Comparison of ENCODE assay signal across 15 cellular contexts in the genomic region with DNA sequence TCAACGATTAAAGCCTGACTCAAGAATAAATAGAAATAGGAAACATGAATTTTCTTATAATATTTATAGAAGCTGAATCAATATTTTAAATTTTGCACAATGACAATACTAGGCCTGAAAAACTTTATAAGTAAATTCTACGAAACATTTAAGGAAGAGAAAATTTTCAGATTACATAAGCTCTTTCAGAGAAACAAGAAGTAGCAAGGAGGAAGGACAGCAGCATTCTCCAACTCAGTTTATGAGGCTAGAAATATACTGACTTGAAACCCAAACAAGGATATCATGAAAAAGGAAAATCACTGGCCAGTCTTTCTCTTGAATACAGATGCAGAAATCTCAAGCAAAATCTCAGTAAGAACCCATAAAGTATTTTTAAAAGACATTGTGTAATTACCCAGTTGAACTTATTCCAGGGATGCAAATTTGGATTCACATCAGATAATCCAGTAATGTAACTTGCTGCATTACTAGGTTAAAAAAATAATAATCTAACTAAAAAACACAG.
"Had no signal": no experiment of that assay in that cellular context is flagged by ENCODE, and none has a peak within 500 bp of the region (broad histone marks: within the 10 kb centered on the region; RNA-seq: fewer than 3 reads in every experiment).

No MANE protein-coding gene starts in this region.

- DNase-seq: activated naive CD4-positive, alpha-beta T cell; activated naive CD8-positive, alpha-beta T cell treated with anti-CD3 and anti-CD28 coated beads, Interleukin-2, amount 10 ng/mL, durations not matched to agents 7 days and 5 days; activated T-cell treated with anti-CD3 and anti-CD28 coated beads for 4 hours; anterior cingulate cortex; brain microvascular endothelial cell; cerebellar nuclear complex; effector memory CD8-positive, alpha-beta T cell; foreskin melanocyte; head of caudate nucleus; immature natural killer cell; left cardiac atrium; lower lobe of right lung; right lobe of liver; testis had no signal

- H3K27me3 ChIP-seq: brain microvascular endothelial cell, right lobe of liver, testis had no signal

- H3K27ac ChIP-seq: brain microvascular endothelial cell, epithelial cell of prostate, lower lobe of right lung, right lobe of liver, testis had no signal

- H3K9me3 ChIP-seq: lower lobe of right lung, right lobe of liver, testis had no signal

- H3K36me3 ChIP-seq: brain microvascular endothelial cell, lower lobe of right lung, right lobe of liver had no signal

- H3K4me3 ChIP-seq: lower lobe of right lung, right lobe of liver, testis had no signal

- H3K4me1 ChIP-seq: right lobe of liver, testis had no signal
